In genomic region chr4:87497141-87497540, GRCh38 we compare ENCODE assay signal across 10 cellular contexts. TPM values are rescaled to one million over a fixed set of nuclear protein-coding genes. Genes with fewer than 3 reads are reported as not detected.
DNase-seq lines count a peak whose midpoint lies in the region; ATAC-seq and TF ChIP-seq lines count a peak whose summit lies in the region.
"Had no signal": no experiment of that assay in that cellular context is flagged by ENCODE, and none has a peak within 500 bp of the region (broad histone marks: within the 10 kb centered on the region; RNA-seq: fewer than 3 reads in every experiment).

No MANE protein-coding gene starts in this region.

- intact Hi-C loops in heart right ventricle (cut with DNase I) (no loop called here), Right ventricle myocardium inferior (cut with DNase I) (no loop called here), PC-9 (cut with micrococcal nuclease; ENCODE audit: unreplicated experiment) (no loop called here)

- H3K27me3 Mint-ChIP-seq in type B pancreatic cell: no peaks in the 10 kb centered on the region

- H3K27me3 ChIP-seq in heart right ventricle (no peaks in the 10 kb centered on the region), PC-9 (ENCODE audit: insufficient read depth, low read depth) (no peaks in the 10 kb centered on the region)

- POLR2A ChIA-PET in PC-9 (lab: Charles Lee; ENCODE audit: unreplicated experiment): no interaction called here

- no peak overlapping the region for H3K4me3 ChIP-seq in heart right ventricle
- no peak overlapping the region for H3K4me3 ChIP-seq in PC-9
- H3K4me3 ChIP-seq in foreskin fibroblast (ENCODE audit: low read depth in 1 of 2, low read length in 2 of 2): no peak overlapping the region

- H2AFZ ChIP-seq in PC-9: no peak overlapping the region

- peak in 7 of 9 donors; percentile 19 to 48 (median 37) for TF ChIP-seq CTCF in heart right ventricle (IDR thresholded peaks at IDR 0.05)
- TF ChIP-seq CTCF in PC-9 (conservative IDR thresholded peaks at IDR 0.05): peak; percentile 53
- TF ChIP-seq CTCF in foreskin fibroblast (IDR thresholded peaks at IDR 0.05; ENCODE audit: low read depth, low read length): peak; percentile 32
- peak; percentile 67 for TF ChIP-seq CTCF in type B pancreatic cell (conservative IDR thresholded peaks at IDR 0.05)

- no peak for ATAC-seq in heart right ventricle
- no peak for ATAC-seq in Right ventricle myocardium inferior
- no peak for ATAC-seq in GM18505 (IDR thresholded peaks at IDR 0.05; ENCODE audit: unreplicated experiment)
- no peak for ATAC-seq in HG03097 (IDR thresholded peaks at IDR 0.05; ENCODE audit: low FRiP score, unreplicated experiment)

- no peaks in the 10 kb centered on the region for H3K9me2 ChIP-seq in PC-9 (ENCODE audit: insufficient read depth)

- BruUV-seq in PC-9 (replicated peaks; lab: Mats Ljungman, UMichigan): no TSS peak

- no peaks in the 10 kb centered on the region for H3K9me3 ChIP-seq in heart right ventricle
- H3K9me3 ChIP-seq in PC-9 (ENCODE audit: insufficient read depth, low read depth): no peaks in the 10 kb centered on the region

- H3K4me3 Mint-ChIP-seq in type B pancreatic cell: no peak overlapping the region

- H3K27ac ChIP-seq in heart right ventricle: peak overlapping the region in 4 of 10 donors; percentile 5 to 67 (median 65)
- H3K27ac ChIP-seq in PC-9: no peak overlapping the region

- H4K20me1 ChIP-seq in PC-9 (ENCODE audit: insufficient read depth): no peaks in the 10 kb centered on the region

- no peak overlapping the region for H3K4me2 ChIP-seq in PC-9

- H3K4me1 Mint-ChIP-seq in type B pancreatic cell (ENCODE audit: unreplicated experiment): peaks cover 6% of the 10 kb centered on the region

- 95 to 96% methylated on average over 2 of the region's 2 CpGs for WGBS in heart right ventricle, 2 donors

- no peaks in the 10 kb centered on the region for H3K36me3 Mint-ChIP-seq in type B pancreatic cell

- no peak for TF ChIP-seq POLR2A in GM18505 (IDR thresholded peaks at IDR 0.05; ENCODE audit: borderline replicate concordance, extremely low read depth, insufficient read depth, insufficient read length)

- H3K36me3 ChIP-seq in heart right ventricle: peaks cover 0 to 73% (median 29%) of the 10 kb centered on the region in 9 donors
- no peaks in the 10 kb centered on the region for H3K36me3 ChIP-seq in PC-9 (ENCODE audit: low read depth)

- DNase-seq in heart right ventricle: no peak
- DNase-seq in Right ventricle myocardium inferior (ENCODE audit: missing footprints): no peak
- DNase-seq in PC-9: no peak
- no peak for DNase-seq in foreskin fibroblast
- DNase-seq in type B pancreatic cell (ENCODE audit: extremely low spot score, unreplicated experiment): no peak
- DNase-seq in NK-92 (lab: John Stamatoyannopoulos, UW; ENCODE audit: unreplicated experiment): no peak
- DNase-seq: cortex of kidney, NCI-H1048 had no signal

- H3K79me2 ChIP-seq in PC-9 (ENCODE audit: low read depth): no peaks in the 10 kb centered on the region

- no peaks in the 10 kb centered on the region for H3K9me3 Mint-ChIP-seq in type B pancreatic cell

- no peaks in the 10 kb centered on the region for H3F3A ChIP-seq in PC-9 (ENCODE audit: insufficient read depth, low read depth)

- CTCF ChIA-PET in PC-9 (lab: Charles Lee): interaction anchor here (1.0 kb wide), 1 partner anchor 352 kb away, joined by 3 read pairs; no protein-coding TSS in a partner anchor

- peaks cover 0 to 79% (median 44%) of the 10 kb centered on the region in 9 donors for H3K4me1 ChIP-seq in heart right ventricle
- H3K4me1 ChIP-seq in PC-9 (replicated peaks; ENCODE audit: insufficient read depth): no peaks in the 10 kb centered on the region

- H3K27ac Mint-ChIP-seq in type B pancreatic cell: no peak overlapping the region

RNA-seq across cellular contexts. Expression of gene SPARCL1, which starts 32.0 kb away (rescaled TPM):
- total RNA-seq in heart right ventricle: 100 to 1,000 TPM; 131 to 494 (median 232) TPM
- polyA plus RNA-seq in heart right ventricle: 100 to 1,000 TPM; 179 to 553 TPM
- 500 TPM for total RNA-seq in Right ventricle myocardium inferior
- total RNA-seq in PC-9 (2021): not detected in 2 replicates
- 0.38 and 11.2 TPM in 2 replicates for total RNA-seq in type B pancreatic cell (ENCODE audit: low replicate concordance)
